ENCODE assay signal across 8 cellular contexts in the genomic region with DNA sequence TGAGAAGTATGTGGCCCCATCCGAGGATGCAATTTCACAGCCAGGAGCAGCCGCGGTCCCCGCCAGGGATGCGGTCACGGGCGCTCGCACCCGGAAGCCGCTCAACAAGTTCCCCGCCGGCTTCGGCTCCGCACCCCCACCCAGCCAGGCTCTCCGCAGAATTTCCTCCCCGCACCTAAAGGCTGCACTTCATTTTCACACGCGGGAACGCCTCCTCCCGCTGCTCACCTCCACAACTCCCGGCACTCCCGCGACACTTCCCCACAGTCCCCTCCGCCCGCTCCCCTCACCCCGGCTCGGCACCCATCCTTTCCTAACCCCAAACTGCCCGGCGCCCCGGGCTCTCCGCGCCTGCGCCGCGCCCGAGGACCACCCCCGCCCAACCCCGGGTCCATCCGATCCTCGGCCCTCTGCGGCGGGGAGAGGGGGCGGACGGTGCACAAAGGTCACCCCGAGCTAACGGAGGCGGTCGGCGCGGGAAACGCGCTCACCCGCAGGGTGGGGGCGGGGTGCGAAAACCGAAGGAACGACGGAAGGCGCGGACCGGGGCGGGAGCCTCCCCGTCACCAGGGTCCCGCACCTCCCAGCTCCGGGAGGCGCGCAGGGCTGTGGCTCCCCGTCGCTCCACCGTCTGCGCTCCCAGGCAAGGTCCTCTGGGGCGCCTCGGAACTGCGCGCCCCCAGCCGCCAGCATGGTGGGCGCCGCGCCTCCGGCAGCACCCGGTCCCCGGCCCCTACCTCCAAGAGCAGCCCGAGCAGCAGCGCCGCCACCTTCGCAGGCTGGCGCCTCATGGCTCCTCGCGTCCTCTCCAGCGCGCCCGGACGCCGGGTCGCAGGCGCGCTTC. TPM values are rescaled to one million over a fixed set of nuclear protein-coding genes. Genes with fewer than 3 reads are reported as not detected.
DNase-seq lines count a peak whose midpoint lies in the region; ATAC-seq, FAIRE-seq and TF ChIP-seq lines count a peak whose summit lies in the region.

No MANE protein-coding gene starts in this region.

- peak overlapping the region; percentile 91 for H3K27ac ChIP-seq in HepG2 (ENCODE audit: extremely low read length, insufficient read depth, low read length)

- TF ChIP-seq POLR2A in HepG2 (IDR thresholded peaks at IDR 0.05; ENCODE audit: insufficient read depth in 1 of 2, low read depth in 2 of 2, low read length in 2 of 2) = peak; percentile 20 to 46; a peak in 1 of 4 replicates

- POLR2A ChIA-PET in HepG2 (lab: Yijun Ruan, JAX) = interaction anchor here (0.6 to 1.1 kb wide), 4 partner anchors 10 to 379 kb away, joined by 3 read pairs; no protein-coding TSS in a partner anchor

- peak overlapping the region; percentile 77 for H3K4me2 ChIP-seq in HepG2 (ENCODE audit: low read depth, low read length)

- FAIRE-seq in HepG2 (lab: Jason Lieb, UNC) = peak; percentile 4

- H3K9ac ChIP-seq in HepG2 (ENCODE audit: insufficient read depth, low read depth, low read length) = peak overlapping the region; percentile 86

- H3K4me3 ChIP-seq in HepG2 (replicated peaks in 1 of 3; ENCODE audit: insufficient read depth in 1 of 3, low read depth in 2 of 3, low read length in 3 of 3) = peak overlapping the region; percentile 73 to 85 (median 84)

- H3K9me3 ChIP-seq in HepG2 (ENCODE audit: low read length) = no peaks in the 10 kb centered on the region

- no peaks in the 10 kb centered on the region for H3K36me3 ChIP-seq in HepG2 (replicated peaks in 1 of 2; ENCODE audit: control insufficient read depth in 1 of 2, insufficient read depth in 2 of 2, low read length in 2 of 2)

- peaks cover 56% of the 10 kb centered on the region for H3K4me1 Mint-ChIP-seq in chondrocyte (ENCODE audit: low read depth)

- no peaks in the 10 kb centered on the region; a peak in 1 of 5 replicates for H3K27me3 ChIP-seq in HepG2 (ENCODE audit: control insufficient read depth in 1 of 2, insufficient read depth in 2 of 2, low read length in 2 of 2)

- H4K20me1 ChIP-seq in HepG2 (ENCODE audit: insufficient read depth, low read length) = no peaks in the 10 kb centered on the region

- H3K4me3 Mint-ChIP-seq in chondrocyte (ENCODE audit: unreplicated experiment) = peak overlapping the region; percentile 89

- H3K27ac Mint-ChIP-seq in chondrocyte (ENCODE audit: unreplicated experiment) = peak overlapping the region; percentile 91

- intact Hi-C loops in HepG2 (cut with micrococcal nuclease; ENCODE audit: unreplicated experiment) = loop anchor here (2.0 to 10.0 kb wide), 2 partner anchors 147 to 207 kb away; a partner anchor contains a TSS

- no peaks in the 10 kb centered on the region for H3K9me3 Mint-ChIP-seq in chondrocyte (ENCODE audit: low read depth)

- DNase-seq in DMS79 treated with DMSO at 0.1 percent for 48 hours (lab: John Stamatoyannopoulos, UW) (peak; percentile 43), DMS79 (lab: John Stamatoyannopoulos, UW) (no peak), NCI-H1092 (lab: John Stamatoyannopoulos, UW) (peak; percentile 44), chondrocyte (ENCODE audit: low spot score) (peak; percentile 88), HepG2 (ENCODE audit: low spot score) (peak; percentile 34)
- DNase-seq in activated CD4-positive, alpha-beta T cell treated with anti-CD3 and anti-CD28 coated beads for 1 hour = peak; percentile 43
- DNase-seq in stimulated activated CD8-positive, alpha-beta memory T cell treated with anti-CD3 and anti-CD28 coated beads, Interleukin-12 subunit alpha, Interleukin-12 subunit beta, amount 100 ng/mL, for 1 hour (ENCODE audit: low read depth) = peak; percentile 37

- peaks cover 46% of the 10 kb centered on the region for H3K79me2 ChIP-seq in HepG2 (ENCODE audit: insufficient read depth, low read length)

- TF ChIP-seq CTCF in chondrocyte (IDR thresholded peaks at IDR 0.05) (peak; percentile 30), HepG2 (CRISPR knock-in tag; IDR thresholded peaks at IDR 0.05) (no peak)

- CTCF ChIA-PET in HepG2 (lab: Yijun Ruan, JAX; ENCODE audit: low intra/inter-chr PET ratio, low total read pairs) = no interaction called here

- H3K4me1 ChIP-seq in HepG2 (ENCODE audit: insufficient read depth, low read length) = peaks cover 50% of the 10 kb centered on the region

- 0% methylated on average over 27 of the region's 97 CpGs for WGBS in HepG2 (ENCODE audit: low lambda C conversion rate)

- TSS peak; percentile 60 for BruUV-seq in HepG2 (replicated peaks; lab: Mats Ljungman, UMichigan)

- TF ChIP-seq EP300 in HepG2 (IDR thresholded peaks at IDR 0.05; ENCODE audit: low read depth in 2 of 2, low read length in 2 of 2) (no peak), HepG2 (CRISPR knock-in tag; IDR thresholded peaks at IDR 0.05; ENCODE audit: borderline replicate concordance) (0 out of 2 replicates have a peak, but pooled peaks have one; percentile 30)

- ATAC-seq in HG02571 (IDR thresholded peaks at IDR 0.05; ENCODE audit: unreplicated experiment) (peak; percentile 13), HepG2 (peak; percentile 82)

- in situ Hi-C loops in HepG2 (cut with HindIII; ENCODE audit: extremely low pct_ligation_motif_present, low pct_unique_long_range_greater_than_20kb) = no loop called here

- H3K36me3 Mint-ChIP-seq in chondrocyte (ENCODE audit: low read depth) = no peaks in the 10 kb centered on the region

- H3K27me3 Mint-ChIP-seq in chondrocyte (ENCODE audit: low read depth) = no peaks in the 10 kb centered on the region

- TF ChIP-seq RAD21 in HepG2 (CRISPR knock-in tag; IDR thresholded peaks at IDR 0.05) = no peak; the same call in 1 of the 2 replicates

- H2AFZ ChIP-seq in HepG2 (ENCODE audit: low read length) = no peak overlapping the region

TF ChIP-seq in HepG2, 621 proteins besides CTCF, POLR2A, EP300 and RAD21 (continues in another document):
- TF ChIP-seq MTA1 (CRISPR knock-in tag; IDR thresholded peaks at IDR 0.05; ENCODE audit: borderline replicate concordance) (peak; percentile 87; the same call in 1 of the 2 replicates), ZFP36L1 (CRISPR knock-in tag; IDR thresholded peaks at IDR 0.05) (0 out of 2 replicates have a peak, but pooled peaks have one; percentile 7), IRX3 (CRISPR knock-in tag; IDR thresholded peaks at IDR 0.05; ENCODE audit: borderline replicate concordance, low read depth) (0 out of 2 replicates have a peak, but pooled peaks have one; percentile 14), ZC3H13 (CRISPR knock-in tag; IDR thresholded peaks at IDR 0.05) (no peak), SOX6 (IDR thresholded peaks at IDR 0.05) (no peak), SOX6 (CRISPR knock-in tag; IDR thresholded peaks at IDR 0.05) (peak; percentile 42; the same call in 1 of the 2 replicates), NR2F1 (CRISPR knock-in tag; IDR thresholded peaks at IDR 0.05) (peak; percentile 33 to 60; a peak in 3 of 4 replicates), NR2C2 (CRISPR knock-in tag; IDR thresholded peaks at IDR 0.05; ENCODE audit: borderline replicate concordance) (peak; percentile 76), ZZZ3 (CRISPR knock-in tag; IDR thresholded peaks at IDR 0.05; ENCODE audit: borderline replicate concordance) (peak; percentile 81), ZNF253 (CRISPR knock-in tag; IDR thresholded peaks at IDR 0.05; ENCODE audit: borderline replicate concordance) (no peak)
- TF ChIP-seq, protein P1, sequence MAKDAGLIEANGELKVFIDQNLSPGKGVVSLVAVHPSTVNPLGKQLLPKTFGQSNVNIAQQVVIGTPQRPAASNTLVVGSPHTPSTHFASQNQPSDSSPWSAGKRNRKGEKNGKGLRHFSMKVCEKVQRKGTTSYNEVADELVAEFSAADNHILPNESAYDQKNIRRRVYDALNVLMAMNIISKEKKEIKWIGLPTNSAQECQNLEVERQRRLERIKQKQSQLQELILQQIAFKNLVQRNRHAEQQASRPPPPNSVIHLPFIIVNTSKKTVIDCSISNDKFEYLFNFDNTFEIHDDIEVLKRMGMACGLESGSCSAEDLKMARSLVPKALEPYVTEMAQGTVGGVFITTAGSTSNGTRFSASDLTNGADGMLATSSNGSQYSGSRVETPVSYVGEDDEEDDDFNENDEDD (CRISPR knock-in tag; IDR thresholded peaks at IDR 0.05; ENCODE audit: borderline replicate concordance) = peak; percentile 95

RNA-seq across cellular contexts. Expression of a gene that starts 0.5 kb away (rescaled TPM):
- total RNA-seq in chondrocyte = 69.2 to 78.5 TPM (median 71.6 TPM) in 3 replicates
- total RNA-seq in HepG2 (2016; rRNA removed; fragmentation: Illumina TruSeq; extraction: Trizol) = 49.9 and 55.3 TPM in 2 replicates
- 29.6 and 31.7 TPM in 2 replicates for total RNA-seq in HepG2 (2016; cell fraction: cytosol; rRNA removed; fragmentation: Illumina TruSeq; extraction: Trizol; ENCODE audit: low read depth)
- total RNA-seq in HepG2 (2016; cell fraction: insoluble cytoplasmic fraction; rRNA removed; fragmentation: Illumina TruSeq; extraction: Trizol) = 43.7 and 56.7 TPM in 2 replicates
- 74.9 and 78.9 TPM in 2 replicates for total RNA-seq in HepG2 (2016; cell fraction: membrane; rRNA removed; fragmentation: Illumina TruSeq; extraction: Trizol)
- 43.5 and 50.2 TPM in 2 replicates for total RNA-seq in HepG2 (2016; cell fraction: nucleus; rRNA removed; fragmentation: Illumina TruSeq; extraction: Trizol)
- 21.3 and 21.8 TPM in 2 replicates for polyA plus RNA-seq in HepG2 (2011; rRNA removed)
- polyA plus RNA-seq in HepG2 (2011; cell fraction: cytosol; rRNA removed) = 21.1 and 24.6 TPM in 2 replicates
- polyA plus RNA-seq in HepG2 (2011; cell fraction: nucleus; rRNA removed) = 12.5 and 14.4 TPM in 2 replicates
- 24.1 and 26.8 TPM in 2 replicates for polyA plus RNA-seq in HepG2 (2012)
- 32.1 and 36.4 TPM in 2 replicates for polyA plus RNA-seq in HepG2 (2016; cell fraction: cytosol; fragmentation: Illumina TruSeq; extraction: Trizol; ENCODE audit: low read depth)
- 38.0 and 40.3 TPM in 2 replicates for polyA plus RNA-seq in HepG2 (2016; cell fraction: insoluble cytoplasmic fraction; fragmentation: Illumina TruSeq; extraction: Trizol; ENCODE audit: low read depth)
- polyA plus RNA-seq in HepG2 (2016; cell fraction: membrane; fragmentation: Illumina TruSeq; extraction: Trizol; ENCODE audit: low read depth) = 62.2 and 67.1 TPM in 2 replicates
- polyA plus RNA-seq in HepG2 (2016; cell fraction: nucleus; fragmentation: Illumina TruSeq; extraction: Trizol; ENCODE audit: insufficient read depth, low read depth) = 49.8 and 50.9 TPM in 2 replicates
- polyA minus RNA-seq in HepG2 (2011; rRNA and poly(A)+ RNA removed; ENCODE audit: low replicate concordance) = 59.2 and 63.5 TPM in 2 replicates
- 28.0 and 28.5 TPM in 2 replicates for polyA minus RNA-seq in HepG2 (2011; cell fraction: cytosol; rRNA and poly(A)+ RNA removed)
- polyA minus RNA-seq in HepG2 (2011; cell fraction: nucleus; rRNA and poly(A)+ RNA removed) = 19.4 and 23.2 TPM in 2 replicates
